Comparison of ENCODE assay signal across 10 cellular contexts in genomic region chr9:33023661-33024060, GRCh38. TPM values are rescaled to one million over a fixed set of nuclear protein-coding genes. Genes with fewer than 3 reads are reported as not detected.
DNase-seq lines count a peak whose midpoint lies in the region; ATAC-seq, FAIRE-seq and TF ChIP-seq lines count a peak whose summit lies in the region.
"Had no signal": no experiment of that assay in that cellular context is flagged by ENCODE, and none has a peak within 500 bp of the region (broad histone marks: within the 10 kb centered on the region; RNA-seq: fewer than 3 reads in every experiment).

No MANE protein-coding gene starts in this region.

- H3K9me3 ChIP-seq in HUES6 (ENCODE audit: control insufficient read depth, insufficient read depth, low read depth, low read length) = no peaks in the 10 kb centered on the region
- H3K9me3 ChIP-seq in muscle layer of duodenum (ENCODE audit: control insufficient read depth in 1 of 2, low read length in 2 of 2) = no peaks in the 10 kb centered on the region

- H3K4me3 ChIP-seq in HUES6 (ENCODE audit: low read depth, low read length) = peak overlapping the region; percentile 100
- H3K4me3 ChIP-seq in bronchial epithelial cell (ENCODE audit: low read depth, low read length) = peak overlapping the region; percentile 100
- H3K4me3 ChIP-seq in muscle layer of duodenum (ENCODE audit: low read depth in 1 of 2, low read length in 2 of 2) = peak overlapping the region; percentile 96

- intact Hi-C loops in left colon (cut with DNase I, micrococcal nuclease) = no loop called here

- H3K9ac ChIP-seq in HUES6 (ENCODE audit: low read length) = peak overlapping the region; percentile 100

- FAIRE-seq in bronchial epithelial cell (lab: Jason Lieb, UNC) = no peak
- FAIRE-seq: G401.6 had no signal

- TF ChIP-seq CTCF in 22Rv1 (IDR thresholded peaks at IDR 0.05) (no peak), bronchial epithelial cell (IDR thresholded peaks at IDR 0.05; ENCODE audit: insufficient read depth, low read length, severe bottlenecking) (no peak)

- ATAC-seq in left colon (no peak), HG03439 (IDR thresholded peaks at IDR 0.05; ENCODE audit: unreplicated experiment) (no peak)

- H3K27me3 ChIP-seq in HUES6 (ENCODE audit: control insufficient read depth, insufficient read depth, low read length) = no peaks in the 10 kb centered on the region
- H3K27me3 ChIP-seq in bronchial epithelial cell (ENCODE audit: control insufficient read depth, insufficient read depth, low read length) = no peaks in the 10 kb centered on the region
- H3K27me3 ChIP-seq in muscle layer of duodenum (ENCODE audit: low read depth, low read length) = no peaks in the 10 kb centered on the region

- H3K27ac ChIP-seq in 22Rv1 = peak overlapping the region; percentile 90
- H3K27ac ChIP-seq in HUES6 (ENCODE audit: low read depth, low read length) = no peak overlapping the region
- peak overlapping the region; percentile 97 for H3K27ac ChIP-seq in muscle layer of duodenum (ENCODE audit: low read length)

- H3K36me3 ChIP-seq in HUES6 (ENCODE audit: control insufficient read depth, insufficient read depth, low read length) (peaks cover 42% of the 10 kb centered on the region), bronchial epithelial cell (ENCODE audit: control insufficient read depth, insufficient read depth, low read length) (peaks cover 6% of the 10 kb centered on the region), muscle layer of duodenum (ENCODE audit: control insufficient read depth in 1 of 2, insufficient read depth in 2 of 2, low read length in 2 of 2) (peaks cover 3 to 15% of the 10 kb centered on the region in 2 donors)

- DNase-seq in bronchial epithelial cell (ENCODE audit: low read depth) (peak; percentile 55), 8988T (no peak), left colon (no peak)
- DNase-seq in activated effector memory CD4-positive, alpha-beta T cell treated with Interleukin-2 at 50 U/mL for 16 hours = no peak
- DNase-seq: kidney glomerular epithelial cell had no signal

- H3K4me1 ChIP-seq in HUES6 (ENCODE audit: control insufficient read depth, insufficient read depth, low read length) (peaks cover 15% of the 10 kb centered on the region), muscle layer of duodenum (ENCODE audit: control insufficient read depth in 1 of 2, insufficient read depth in 2 of 2, low read length in 2 of 2) (peaks cover 5 to 48% of the 10 kb centered on the region in 2 donors)

RNA-seq across cellular contexts. Expression of gene DNAJA1, which starts 1.4 kb away (rescaled TPM):
- total RNA-seq in bronchial epithelial cell (26.1 and 27.3 TPM in 2 replicates), left colon (10 to 100 TPM; 56.7 to 75.9 TPM)

RNA-seq across cellular contexts. Expression of gene APTX, which starts 22.2 kb away (rescaled TPM):
- total RNA-seq in bronchial epithelial cell (66.6 and 67.5 TPM in 2 replicates), left colon (10 to 100 TPM; 17.6 to 23.6 TPM)

RNA-seq across cellular contexts. Expression of gene SMU1, which starts 52.8 kb away (rescaled TPM):
- total RNA-seq in bronchial epithelial cell (37.9 and 40.5 TPM in 2 replicates), left colon (10 to 100 TPM; 15.3 to 16.6 TPM)
